ENCODE assay signal across 1 cellular context in the genomic region with DNA sequence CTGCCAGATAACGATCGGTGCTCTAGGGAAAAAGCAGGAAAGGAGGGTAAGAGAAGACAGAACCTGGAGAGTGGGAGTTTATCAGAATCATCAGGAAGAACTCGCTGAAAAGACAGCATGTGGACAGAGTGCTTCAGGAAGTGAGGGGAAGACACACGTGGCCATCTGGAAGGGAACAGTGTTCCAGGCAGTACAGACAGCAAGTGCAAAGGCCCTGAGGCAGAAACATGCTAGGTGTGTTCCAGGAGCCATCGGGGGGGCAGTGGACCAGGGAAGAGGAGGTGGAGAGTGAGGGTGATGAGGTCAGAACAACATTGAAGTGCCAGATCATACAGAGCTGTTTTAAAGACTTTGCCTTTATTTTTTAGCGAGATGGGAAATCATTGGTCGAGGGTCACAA.
TF ChIP-seq lines count a peak whose summit lies in the region.

No MANE protein-coding gene starts in this region.

TF ChIP-seq in H1, 55 proteins besides CTCF, POLR2A, EP300 and RAD21:
- TF ChIP-seq YY1 (IDR thresholded peaks at IDR 0.05; ENCODE audit: low read depth, low read length) (no peak), TBP (IDR thresholded peaks at IDR 0.05; ENCODE audit: low read depth, low read length) (no peak), SAP30 (IDR thresholded peaks at IDR 0.05; ENCODE audit: insufficient read depth, insufficient replicate concordance, low read length) (no peak), HDAC2 (IDR thresholded peaks at IDR 0.05; ENCODE audit: borderline replicate concordance in 1 of 2, low read depth in 2 of 2, low read length in 2 of 2) (no peak), TEAD4 (IDR thresholded peaks at IDR 0.05; ENCODE audit: low read depth, low read length) (no peak), NANOG (IDR thresholded peaks at IDR 0.05; ENCODE audit: insufficient read depth, low read depth, low read length, poor library complexity, severe bottlenecking) (no peak), SIX5 (IDR thresholded peaks at IDR 0.05; ENCODE audit: low read depth, low read length) (no peak), BACH1 (IDR thresholded peaks at IDR 0.05; ENCODE audit: low read length) (no peak), CREB1 (IDR thresholded peaks at IDR 0.05) (no peak), KDM5A (IDR thresholded peaks at IDR 0.05; ENCODE audit: low read length) (no peak), CHD2 (IDR thresholded peaks at IDR 0.05; ENCODE audit: low read length) (no peak), HDAC6 (IDR thresholded peaks at IDR 0.05; ENCODE audit: low read depth, low read length) (no peak), PHF8 (conservative IDR thresholded peaks at IDR 0.05; ENCODE audit: low read depth, low read length) (no peak), ASH2L (IDR thresholded peaks at IDR 0.05; ENCODE audit: low read length) (no peak), EZH2 (IDR thresholded peaks at IDR 0.05; ENCODE audit: low read depth, low read length, severe bottlenecking) (no peak), RNF2 (IDR thresholded peaks at IDR 0.05; ENCODE audit: borderline replicate concordance, low read depth, low read length, missing control alignments, poor library complexity, severe bottlenecking) (no peak), KDM4A (IDR thresholded peaks at IDR 0.05; ENCODE audit: low read depth, low read length, severe bottlenecking) (no peak)
- TF ChIP-seq, protein P1, sequence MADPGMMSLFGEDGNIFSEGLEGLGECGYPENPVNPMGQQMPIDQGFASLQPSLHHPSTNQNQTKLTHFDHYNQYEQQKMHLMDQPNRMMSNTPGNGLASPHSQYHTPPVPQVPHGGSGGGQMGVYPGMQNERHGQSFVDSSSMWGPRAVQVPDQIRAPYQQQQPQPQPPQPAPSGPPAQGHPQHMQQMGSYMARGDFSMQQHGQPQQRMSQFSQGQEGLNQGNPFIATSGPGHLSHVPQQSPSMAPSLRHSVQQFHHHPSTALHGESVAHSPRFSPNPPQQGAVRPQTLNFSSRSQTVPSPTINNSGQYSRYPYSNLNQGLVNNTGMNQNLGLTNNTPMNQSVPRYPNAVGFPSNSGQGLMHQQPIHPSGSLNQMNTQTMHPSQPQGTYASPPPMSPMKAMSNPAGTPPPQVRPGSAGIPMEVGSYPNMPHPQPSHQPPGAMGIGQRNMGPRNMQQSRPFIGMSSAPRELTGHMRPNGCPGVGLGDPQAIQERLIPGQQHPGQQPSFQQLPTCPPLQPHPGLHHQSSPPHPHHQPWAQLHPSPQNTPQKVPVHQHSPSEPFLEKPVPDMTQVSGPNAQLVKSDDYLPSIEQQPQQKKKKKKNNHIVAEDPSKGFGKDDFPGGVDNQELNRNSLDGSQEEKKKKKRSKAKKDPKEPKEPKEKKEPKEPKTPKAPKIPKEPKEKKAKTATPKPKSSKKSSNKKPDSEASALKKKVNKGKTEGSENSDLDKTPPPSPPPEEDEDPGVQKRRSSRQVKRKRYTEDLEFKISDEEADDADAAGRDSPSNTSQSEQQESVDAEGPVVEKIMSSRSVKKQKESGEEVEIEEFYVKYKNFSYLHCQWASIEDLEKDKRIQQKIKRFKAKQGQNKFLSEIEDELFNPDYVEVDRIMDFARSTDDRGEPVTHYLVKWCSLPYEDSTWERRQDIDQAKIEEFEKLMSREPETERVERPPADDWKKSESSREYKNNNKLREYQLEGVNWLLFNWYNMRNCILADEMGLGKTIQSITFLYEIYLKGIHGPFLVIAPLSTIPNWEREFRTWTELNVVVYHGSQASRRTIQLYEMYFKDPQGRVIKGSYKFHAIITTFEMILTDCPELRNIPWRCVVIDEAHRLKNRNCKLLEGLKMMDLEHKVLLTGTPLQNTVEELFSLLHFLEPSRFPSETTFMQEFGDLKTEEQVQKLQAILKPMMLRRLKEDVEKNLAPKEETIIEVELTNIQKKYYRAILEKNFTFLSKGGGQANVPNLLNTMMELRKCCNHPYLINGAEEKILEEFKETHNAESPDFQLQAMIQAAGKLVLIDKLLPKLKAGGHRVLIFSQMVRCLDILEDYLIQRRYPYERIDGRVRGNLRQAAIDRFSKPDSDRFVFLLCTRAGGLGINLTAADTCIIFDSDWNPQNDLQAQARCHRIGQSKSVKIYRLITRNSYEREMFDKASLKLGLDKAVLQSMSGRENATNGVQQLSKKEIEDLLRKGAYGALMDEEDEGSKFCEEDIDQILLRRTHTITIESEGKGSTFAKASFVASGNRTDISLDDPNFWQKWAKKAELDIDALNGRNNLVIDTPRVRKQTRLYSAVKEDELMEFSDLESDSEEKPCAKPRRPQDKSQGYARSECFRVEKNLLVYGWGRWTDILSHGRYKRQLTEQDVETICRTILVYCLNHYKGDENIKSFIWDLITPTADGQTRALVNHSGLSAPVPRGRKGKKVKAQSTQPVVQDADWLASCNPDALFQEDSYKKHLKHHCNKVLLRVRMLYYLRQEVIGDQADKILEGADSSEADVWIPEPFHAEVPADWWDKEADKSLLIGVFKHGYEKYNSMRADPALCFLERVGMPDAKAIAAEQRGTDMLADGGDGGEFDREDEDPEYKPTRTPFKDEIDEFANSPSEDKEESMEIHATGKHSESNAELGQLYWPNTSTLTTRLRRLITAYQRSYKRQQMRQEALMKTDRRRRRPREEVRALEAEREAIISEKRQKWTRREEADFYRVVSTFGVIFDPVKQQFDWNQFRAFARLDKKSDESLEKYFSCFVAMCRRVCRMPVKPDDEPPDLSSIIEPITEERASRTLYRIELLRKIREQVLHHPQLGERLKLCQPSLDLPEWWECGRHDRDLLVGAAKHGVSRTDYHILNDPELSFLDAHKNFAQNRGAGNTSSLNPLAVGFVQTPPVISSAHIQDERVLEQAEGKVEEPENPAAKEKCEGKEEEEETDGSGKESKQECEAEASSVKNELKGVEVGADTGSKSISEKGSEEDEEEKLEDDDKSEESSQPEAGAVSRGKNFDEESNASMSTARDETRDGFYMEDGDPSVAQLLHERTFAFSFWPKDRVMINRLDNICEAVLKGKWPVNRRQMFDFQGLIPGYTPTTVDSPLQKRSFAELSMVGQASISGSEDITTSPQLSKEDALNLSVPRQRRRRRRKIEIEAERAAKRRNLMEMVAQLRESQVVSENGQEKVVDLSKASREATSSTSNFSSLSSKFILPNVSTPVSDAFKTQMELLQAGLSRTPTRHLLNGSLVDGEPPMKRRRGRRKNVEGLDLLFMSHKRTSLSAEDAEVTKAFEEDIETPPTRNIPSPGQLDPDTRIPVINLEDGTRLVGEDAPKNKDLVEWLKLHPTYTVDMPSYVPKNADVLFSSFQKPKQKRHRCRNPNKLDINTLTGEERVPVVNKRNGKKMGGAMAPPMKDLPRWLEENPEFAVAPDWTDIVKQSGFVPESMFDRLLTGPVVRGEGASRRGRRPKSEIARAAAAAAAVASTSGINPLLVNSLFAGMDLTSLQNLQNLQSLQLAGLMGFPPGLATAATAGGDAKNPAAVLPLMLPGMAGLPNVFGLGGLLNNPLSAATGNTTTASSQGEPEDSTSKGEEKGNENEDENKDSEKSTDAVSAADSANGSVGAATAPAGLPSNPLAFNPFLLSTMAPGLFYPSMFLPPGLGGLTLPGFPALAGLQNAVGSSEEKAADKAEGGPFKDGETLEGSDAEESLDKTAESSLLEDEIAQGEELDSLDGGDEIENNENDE (IDR thresholded peaks at IDR 0.05; ENCODE audit: insufficient replicate concordance, low read length): no peak
